Comparison of ENCODE assay signal across 1 cellular context in genomic region chr7:38929460-38930171, GRCh38.
TF ChIP-seq lines count a peak whose summit lies in the region.

No MANE protein-coding gene starts in this region.

TF ChIP-seq in K562, 482 proteins besides CTCF, POLR2A, EP300 and RAD21 (continued from another document):
- TF ChIP-seq ZNF592 (IDR thresholded peaks at IDR 0.05) (0 out of 2 replicates have a peak, but pooled peaks have one; percentile 34), ZBTB33 (CRISPR knock-in tag; IDR thresholded peaks at IDR 0.05) (no peak), CAMTA2 (CRISPR knock-in tag; conservative IDR thresholded peaks at IDR 0.05) (no peak), FOSL1 (tag; conservative IDR thresholded peaks at IDR 0.05) (peak; percentile 61), CHD4 (IDR thresholded peaks at IDR 0.05; ENCODE audit: insufficient read depth, insufficient replicate concordance, low read depth, low read length, poor library complexity, severe bottlenecking) (no peak), POLR2G (IDR thresholded peaks at IDR 0.05; ENCODE audit: low read depth, low read length) (no peak), RHOXF2B (CRISPR knock-in tag; conservative IDR thresholded peaks at IDR 0.05) (no peak), PBX2 (CRISPR knock-in tag; IDR thresholded peaks at IDR 0.05; ENCODE audit: low read depth) (no peak), PBX2 (tag; conservative IDR thresholded peaks at IDR 0.05; ENCODE audit: low read depth) (no peak), ETV5 (CRISPR knock-in tag; IDR thresholded peaks at IDR 0.05; ENCODE audit: low read depth) (no peak), TRIM24 (IDR thresholded peaks at IDR 0.05) (0 out of 4 replicates have a peak, but pooled peaks of 1 of the 2 experiments have one; percentile 16), CHAMP1 (IDR thresholded peaks at IDR 0.05) (no peak), ZFX (CRISPR knock-in tag; IDR thresholded peaks at IDR 0.05) (peak; percentile 25; the same call in 1 of the 2 replicates), RNF2 (IDR thresholded peaks at IDR 0.05) (no peak), CEBPG (CRISPR knock-in tag; IDR thresholded peaks at IDR 0.05) (no peak), CEBPG (tag; conservative IDR thresholded peaks at IDR 0.05 in 1 of 2, IDR thresholded peaks at IDR 0.05 in 1 of 2) (peak in 1 of 2 experiments; percentile 54; a peak in 1 of 4 replicates), TFE3 (CRISPR knock-in tag; IDR thresholded peaks at IDR 0.05) (no peak), ZNF444 (CRISPR knock-in tag; IDR thresholded peaks at IDR 0.05) (no peak), TAF9B (IDR thresholded peaks at IDR 0.05; ENCODE audit: partially characterized antibody) (no peak), BRD4 (IDR thresholded peaks at IDR 0.05) (no peak), RBM34 (IDR thresholded peaks at IDR 0.05; ENCODE audit: borderline replicate concordance, insufficient read depth, low read length) (no peak), CC2D1A (IDR thresholded peaks at IDR 0.05) (no peak)
